ENCODE assay signal across 8 cellular contexts in genomic region chr11:71800335-71800953, GRCh38. TPM values are rescaled to one million over a fixed set of nuclear protein-coding genes. Genes with fewer than 3 reads are reported as not detected.
A peak's percentile ranks its signal among the peaks of the same experiment; 100 is the strongest.
DNase-seq lines count a peak whose midpoint lies in the region; ATAC-seq, FAIRE-seq and TF ChIP-seq lines count a peak whose summit lies in the region.
"Not testable (repeated sequence)": the region's sequence is repeated elsewhere in the genome, so short reads cannot be mapped to it uniquely, and the experiment has no call there.

No MANE protein-coding gene starts in this region.

- TF ChIP-seq CTCF in KMS-11 (conservative IDR thresholded peaks at IDR 0.05; ENCODE audit: low read depth, low read length) (peak; percentile 64), body of pancreas (IDR thresholded peaks at IDR 0.05) (peak; percentile 19 to 84 (median 63)), pancreas (IDR thresholded peaks at IDR 0.05) (peak; percentile 36 to 61 (median 50))

- H2AFZ ChIP-seq in KMS-11 (ENCODE audit: low read depth), result not testable (repeated sequence)

- H3K4me3 Mint-ChIP-seq in stimulated activated naive B cell treated with anti-CD40 and anti-IgM and Interleukin-4, amounts not matched to agents 10 μg/mL and 1 μg/mL and 100 μg/mL, for 72 hours, result not testable (repeated sequence)

- H3K27ac ChIP-seq in KMS-11, body of pancreas, pancreas: not testable (repeated sequence)

- DNase-seq in DMS 273 (lab: John Stamatoyannopoulos, UW; ENCODE audit: unreplicated experiment), result peak; percentile 82
- peak; percentile 55 for DNase-seq in NOMO-1 treated with DMSO at 0.1 percent for 48 hours (lab: John Stamatoyannopoulos, UW; ENCODE audit: unreplicated experiment)
- peak; percentile 91 for DNase-seq in activated CD4-positive, alpha-beta T cell treated with anti-CD3 and anti-CD28 coated beads for 48 hours
- peak; percentile 56 to 78 (median 75) for DNase-seq in body of pancreas
- DNase-seq in left cardiac atrium, result peak; percentile 63
- peak; percentile 45 to 86 (median 68) for DNase-seq in pancreas
- DNase-seq in stimulated activated naive B cell treated with anti-CD40 and anti-IgM and Interleukin-4, amounts not matched to agents 10 μg/mL and 1 μg/mL and 100 μg/mL, for 72 hours, result peak; percentile 70

- not testable (repeated sequence) for FAIRE-seq in pancreas (lab: Jason Lieb, UNC)

- WGBS in body of pancreas, 2 donors, result 41 to 56% methylated on average over 13 of the region's 13 CpGs
- 39 to 45% methylated on average over 13 of the region's 13 CpGs for WGBS in pancreas, 2 donors

- ATAC-seq in body of pancreas; left cardiac atrium; stimulated activated naive B cell treated with anti-CD40 and anti-IgM and Interleukin-4, amounts not matched to agents 10 μg/mL and 1 μg/mL and 100 μg/mL, for 72 hours (replicated peaks): not testable (repeated sequence)
- ATAC-seq in pancreas, result peak in 1 of 4 donors; percentile 34

- not testable (repeated sequence) for TF ChIP-seq POLR2A in body of pancreas (IDR thresholded peaks at IDR 0.05)

- H3K4me1 ChIP-seq in KMS-11 (ENCODE audit: low read depth, poor library complexity, severe bottlenecking); body of pancreas; pancreas: not testable (repeated sequence)

- H3K9me3 ChIP-seq in body of pancreas, pancreas: not testable (repeated sequence)

- not testable (repeated sequence) for H3K4me3 ChIP-seq in KMS-11 (IDR thresholded peaks at IDR 0.05; ENCODE audit: insufficient read depth, low read depth, low read length); body of pancreas; pancreas

- not testable (repeated sequence) for H3K9me3 Mint-ChIP-seq in stimulated activated naive B cell treated with anti-CD40 and anti-IgM and Interleukin-4, amounts not matched to agents 10 μg/mL and 1 μg/mL and 100 μg/mL, for 72 hours

- not testable (repeated sequence) for H3K27me3 ChIP-seq in KMS-11 (ENCODE audit: insufficient read depth, low read depth); body of pancreas; pancreas

- H3K4me2 ChIP-seq in KMS-11, result not testable (repeated sequence)

- not testable (repeated sequence) for H3K36me3 Mint-ChIP-seq in stimulated activated naive B cell treated with anti-CD40 and anti-IgM and Interleukin-4, amounts not matched to agents 10 μg/mL and 1 μg/mL and 100 μg/mL, for 72 hours

- not testable (repeated sequence) for H3K27ac Mint-ChIP-seq in stimulated activated naive B cell treated with anti-CD40 and anti-IgM and Interleukin-4, amounts not matched to agents 10 μg/mL and 1 μg/mL and 100 μg/mL, for 72 hours

- intact Hi-C loops in body of pancreas (cut with DNase I); left cardiac atrium (cut with DNase I); pancreas (cut with DNase I): not testable (repeated sequence)

- H3K79me2 ChIP-seq in KMS-11 (ENCODE audit: insufficient read depth, low read depth), result not testable (repeated sequence)

- H4K20me1 ChIP-seq in KMS-11 (ENCODE audit: insufficient read depth), result not testable (repeated sequence)

- H3K9ac ChIP-seq in KMS-11, result not testable (repeated sequence)

- not testable (repeated sequence) for H3K27me3 Mint-ChIP-seq in stimulated activated naive B cell treated with anti-CD40 and anti-IgM and Interleukin-4, amounts not matched to agents 10 μg/mL and 1 μg/mL and 100 μg/mL, for 72 hours

- peaks cover 0 to 17% of the 10 kb centered on the region in 2 donors for H3K4me1 Mint-ChIP-seq in stimulated activated naive B cell treated with anti-CD40 and anti-IgM and Interleukin-4, amounts not matched to agents 10 μg/mL and 1 μg/mL and 100 μg/mL, for 72 hours

- H3K36me3 ChIP-seq in KMS-11 (ENCODE audit: insufficient read depth); body of pancreas (replicated peaks in 1 of 2; ENCODE audit: insufficient read depth in 1 of 2, low read depth in 2 of 2); pancreas: not testable (repeated sequence)

RNA-seq across cellular contexts. Expression of gene DEFB108B, which starts 32.6 kb away (rescaled TPM):
- total RNA-seq in body of pancreas, result not detected
- not detected for total RNA-seq in left cardiac atrium
- total RNA-seq in pancreas, result not detected
- polyA plus RNA-seq in pancreas, result not detected
